ENCODE assay signal across 8 cellular contexts in the genomic region with DNA sequence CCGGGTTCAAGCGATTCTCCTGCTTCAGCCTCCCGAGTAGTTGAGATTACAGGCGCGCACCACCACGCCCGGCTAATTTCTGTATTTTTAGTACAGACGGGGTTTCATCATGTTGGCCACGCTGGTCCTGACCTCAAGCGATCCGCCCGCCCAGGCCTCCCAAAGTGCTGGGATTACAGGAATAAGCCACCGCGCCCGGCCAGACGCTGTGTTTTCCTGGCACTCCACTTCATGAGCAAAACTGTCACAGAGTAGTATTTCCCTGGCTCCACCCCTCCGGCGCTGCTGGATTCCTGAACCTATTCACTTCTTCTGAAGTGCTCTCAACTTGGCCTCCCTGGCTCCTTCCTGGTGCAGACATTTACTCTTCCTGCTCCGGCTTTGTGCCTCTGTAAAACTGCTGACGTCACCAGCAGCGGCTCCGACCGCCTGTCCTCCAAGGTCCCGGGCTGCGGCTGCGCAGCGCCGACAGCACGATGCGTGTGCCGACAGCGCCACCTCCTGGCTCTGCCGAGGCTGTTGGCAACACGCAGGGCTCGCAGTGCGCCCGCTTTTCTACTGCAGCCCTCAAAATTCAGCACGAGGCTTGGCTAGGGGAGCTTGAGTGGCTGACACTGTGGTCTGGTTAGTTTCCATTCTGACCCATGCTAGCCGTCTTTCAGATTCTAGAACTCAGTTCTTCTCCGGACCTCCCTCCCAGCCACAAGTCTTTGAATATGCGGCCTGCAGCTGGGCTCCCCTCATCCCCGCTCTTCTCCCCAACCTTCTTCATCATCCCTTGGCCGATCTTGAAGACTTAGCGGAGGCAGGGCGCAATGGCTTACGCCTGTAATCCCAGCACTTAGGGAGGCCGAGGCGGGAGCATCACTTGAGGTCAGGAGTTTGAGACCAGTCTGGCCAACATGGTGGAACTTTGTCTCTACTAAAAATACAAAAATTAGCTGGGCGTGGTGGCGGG. TPM values are rescaled to one million over a fixed set of nuclear protein-coding genes. Genes with fewer than 3 reads are reported as not detected.
DNase-seq lines count a peak whose midpoint lies in the region; ATAC-seq and TF ChIP-seq lines count a peak whose summit lies in the region.

No MANE protein-coding gene starts in this region.

- H3K27me3 Mint-ChIP-seq in T-cell (no peaks in the 10 kb centered on the region), type B pancreatic cell (peaks cover 26% of the 10 kb centered on the region)

- POLR2A ChIA-PET in T-cell (lab: Charles Lee), result interaction anchor here in 1 of 2 donors (0.6 kb wide), 1 partner anchor 18 kb away, joined by 3 read pairs; no protein-coding TSS in a partner anchor

- H3K9me3 Mint-ChIP-seq in T-cell, result no peaks in the 10 kb centered on the region
- no peaks in the 10 kb centered on the region for H3K9me3 Mint-ChIP-seq in type B pancreatic cell

- no peaks in the 10 kb centered on the region for H3K36me3 ChIP-seq in heart right ventricle

- peak overlapping the region; percentile 68 to 78 (median 75) for H3K4me3 Mint-ChIP-seq in T-cell
- peak overlapping the region; percentile 72 for H3K4me3 Mint-ChIP-seq in type B pancreatic cell

- H3K4me1 ChIP-seq in heart right ventricle, result peaks cover 0 to 17% (median 7%) of the 10 kb centered on the region in 9 donors

- CTCF ChIA-PET in T-cell (lab: Charles Lee), result interaction anchor here in 1 of 2 donors (0.6 to 1.6 kb wide), 4 partner anchors 33 to 508 kb away, joined by 3 to 4 read pairs (median 3); no protein-coding TSS in a partner anchor

- H3K4me1 Mint-ChIP-seq in T-cell (peaks cover 11 to 14% (median 12%) of the 10 kb centered on the region in 3 donors), type B pancreatic cell (ENCODE audit: unreplicated experiment) (peaks cover 10% of the 10 kb centered on the region)

- WGBS in adipose tissue, 3 donors, result 28 to 32% (median 31%) methylated on average over 50 of the region's 50 CpGs
- WGBS in heart right ventricle, 2 donors, result 25 to 31% methylated on average over 50 of the region's 50 CpGs

- DNase-seq in EL, result peak; percentile 95
- peak; percentile 70 for DNase-seq in NCI-H146 treated with DMSO at 0.1 percent for 48 hours (lab: John Stamatoyannopoulos, UW; ENCODE audit: unreplicated experiment)
- DNase-seq in T-cell, result peak; percentile 81 to 95 (median 91)
- DNase-seq in heart right ventricle, result peak; percentile 94 to 96
- peak; percentile 98 for DNase-seq in posterior vena cava (ENCODE audit: low spot score)
- DNase-seq in type B pancreatic cell (ENCODE audit: extremely low spot score, unreplicated experiment), result peak; percentile 94

- peak overlapping the region; percentile 83 to 92 for H3K27ac Mint-ChIP-seq in T-cell
- peak overlapping the region; percentile 96 for H3K27ac Mint-ChIP-seq in type B pancreatic cell

- H3K4me3 ChIP-seq in heart right ventricle, result peak overlapping the region in 9 of 10 donors; percentile 6 to 44 (median 29)

- peak; percentile 77 for ATAC-seq in HG02610 (IDR thresholded peaks at IDR 0.05; ENCODE audit: unreplicated experiment)
- ATAC-seq in T-cell (replicated peaks in 1 of 4), result peak; percentile 97 to 98 (median 98)
- ATAC-seq in heart right ventricle, result peak; percentile 96 to 99 (median 98)

- no peaks in the 10 kb centered on the region for H3K27me3 ChIP-seq in heart right ventricle

- TF ChIP-seq CTCF in heart right ventricle (IDR thresholded peaks at IDR 0.05) (peak; percentile 96 to 99 (median 98)), type B pancreatic cell (conservative IDR thresholded peaks at IDR 0.05) (peak; percentile 98)

- intact Hi-C loops in heart right ventricle (cut with DNase I), result loop anchor here (1.0 to 10.0 kb wide), 23 partner anchors 49 to 775 kb away; a partner anchor contains a TSS
- intact Hi-C loops in posterior vena cava (cut with DNase I), result loop anchor here in 1 of 2 donors (5.0 to 10.0 kb wide), 2 partner anchors 207 to 689 kb away; no protein-coding TSS in a partner anchor

- H3K9me3 ChIP-seq in heart right ventricle, result no peaks in the 10 kb centered on the region

- H3K27ac ChIP-seq in adipose tissue (ENCODE audit: low read depth, low read length) (peak overlapping the region; percentile 9), heart right ventricle (peak overlapping the region; percentile 64 to 91 (median 81))

- H3K36me3 Mint-ChIP-seq in T-cell (no peaks in the 10 kb centered on the region), type B pancreatic cell (no peaks in the 10 kb centered on the region)

RNA-seq across cellular contexts. Expression of a gene that starts 36.6 kb away (rescaled TPM):
- total RNA-seq in T-cell (100 to 1,000 TPM; 152 to 191 (median 167) TPM), heart right ventricle (10 to 100 TPM; 17.1 to 65.9 (median 24.6) TPM), posterior vena cava (10 to 100 TPM; 54.5 to 69.2 TPM), type B pancreatic cell (ENCODE audit: low replicate concordance) (2.0 and 2.3 TPM in 2 replicates)
- polyA plus RNA-seq in adipose tissue (100 to 1,000 TPM in 1 of 3 donors, 10 to 100 TPM in 2; 11.8 to 136 (median 44.3) TPM), heart right ventricle (10 to 100 TPM; 24.0 to 37.3 TPM)

Comparison
In these comparisons a context has a peak if more than half of its experiments do, and no peak if none do; other contexts are left out.
1. Peak in every context shown above with its lines: DNase-seq, ATAC-seq, H3K4me3 ChIP-seq and H3K27ac ChIP-seq.